Comparison of ENCODE assay signal across 1 cellular context in genomic region chr12:14767617-14768016, GRCh38.
A peak's percentile ranks its signal among the peaks of the same experiment; 100 is the strongest.
TF ChIP-seq lines count a peak whose summit lies in the region.

No MANE protein-coding gene starts in this region.

TF ChIP-seq in H1, 55 proteins besides CTCF, POLR2A, EP300 and RAD21:
- TF ChIP-seq POLR2AphosphoS5 (IDR thresholded peaks at IDR 0.05; ENCODE audit: low read depth, low read length), result peak; percentile 2; the same call in 1 of the 2 replicates
- TF ChIP-seq TCF12 (IDR thresholded peaks at IDR 0.05; ENCODE audit: low read depth, low read length), result no peak
- TF ChIP-seq SUZ12 (IDR thresholded peaks at IDR 0.05; ENCODE audit: low read length), result no peak
- TF ChIP-seq PHF8 (conservative IDR thresholded peaks at IDR 0.05; ENCODE audit: low read depth, low read length), result no peak
- no peak for TF ChIP-seq CHD7 (IDR thresholded peaks at IDR 0.05; ENCODE audit: insufficient replicate concordance, low read length)
- TF ChIP-seq SIN3A (conservative IDR thresholded peaks at IDR 0.05 in 1 of 2, IDR thresholded peaks at IDR 0.05 in 1 of 2; ENCODE audit: low read depth in 1 of 2, low read length in 2 of 2), result no peak
- no peak for TF ChIP-seq ATF3 (IDR thresholded peaks at IDR 0.05; ENCODE audit: insufficient read depth, low read depth, low read length)
